ENCODE assay signal across 12 cellular contexts in genomic region chr17:81249233-81250040, GRCh38. TPM values are rescaled to one million over a fixed set of nuclear protein-coding genes. Genes with fewer than 3 reads are reported as not detected.
DNase-seq lines count a peak whose midpoint lies in the region; ATAC-seq, FAIRE-seq and TF ChIP-seq lines count a peak whose summit lies in the region.
"Had no signal": no experiment of that assay in that cellular context is flagged by ENCODE, and none has a peak within 500 bp of the region (broad histone marks: within the 10 kb centered on the region; RNA-seq: fewer than 3 reads in every experiment).

No MANE protein-coding gene starts in this region.

- DNase-seq in GM12891 (ENCODE audit: insufficient read length, low spot score), result no peak
- DNase-seq in NCI-H2196 treated with DMSO at 0.1 percent for 48 hours (lab: John Stamatoyannopoulos, UW; ENCODE audit: unreplicated experiment), result peak; percentile 14
- DNase-seq in foreskin keratinocyte, result no peak
- no peak for DNase-seq in osteocyte (ENCODE audit: extremely low spot score, unreplicated experiment)
- no peak for DNase-seq in activated gamma-delta T cell (lab: John Stamatoyannopoulos, UW)
- DNase-seq in naive thymus-derived CD8-positive, alpha-beta T cell, result no peak
- DNase-seq: activated CD8-positive, alpha-beta memory T cell treated with anti-CD3 and anti-CD28 coated beads, Interleukin-2, amount 50 U/mL, for 48 hours; SK-N-SH; transverse colon had no signal

- H3K27me3 ChIP-seq in foreskin keratinocyte, result no peaks in the 10 kb centered on the region
- H3K27me3 ChIP-seq: pancreas, transverse colon had no signal

- no peak overlapping the region for H3K27ac ChIP-seq in foreskin keratinocyte
- H3K27ac ChIP-seq: coronary artery, pancreas had no signal

- TF ChIP-seq POLR2A in GM12891 (IDR thresholded peaks at IDR 0.05; ENCODE audit: low read depth, low read length), result peak; percentile 53

- H3K27ac Mint-ChIP-seq in osteocyte (ENCODE audit: unreplicated experiment), result no peak overlapping the region
- H3K27ac Mint-ChIP-seq in naive thymus-derived CD8-positive, alpha-beta T cell, result peak overlapping the region in 1 of 10 donors; percentile 51
- H3K27ac Mint-ChIP-seq: WTC11 had no signal

- POLR2A ChIA-PET in naive thymus-derived CD8-positive, alpha-beta T cell (lab: Charles Lee), result interaction anchor here (1.3 to 3.1 kb wide), 2 partner anchors 11 to 262 kb away, joined by 3 to 10 read pairs; partner anchors contain the start of genes NDUFAF8 and TEPSIN

- no peaks in the 10 kb centered on the region for H3K9me3 Mint-ChIP-seq in osteocyte (ENCODE audit: unreplicated experiment)
- no peaks in the 10 kb centered on the region for H3K9me3 Mint-ChIP-seq in naive thymus-derived CD8-positive, alpha-beta T cell
- H3K9me3 Mint-ChIP-seq: WTC11 had no signal

- TF ChIP-seq CTCF in foreskin keratinocyte (conservative IDR thresholded peaks at IDR 0.05) (no peak), osteocyte (IDR thresholded peaks at IDR 0.05) (no peak)

- H3K36me3 Mint-ChIP-seq in osteocyte (ENCODE audit: unreplicated experiment), result peaks cover 10% of the 10 kb centered on the region
- H3K36me3 Mint-ChIP-seq in naive thymus-derived CD8-positive, alpha-beta T cell, result peaks cover 0 to 18% (median 4%) of the 10 kb centered on the region in 3 donors

- FAIRE-seq in GM12891 (lab: Jason Lieb, UNC), result peak; percentile 84
- FAIRE-seq: pancreas had no signal

- H3K4me3 Mint-ChIP-seq in osteocyte (ENCODE audit: unreplicated experiment), result no peak overlapping the region
- peak overlapping the region in 2 of 10 donors; percentile 30 to 34 for H3K4me3 Mint-ChIP-seq in naive thymus-derived CD8-positive, alpha-beta T cell
- H3K4me3 Mint-ChIP-seq: WTC11 had no signal

- no peaks in the 10 kb centered on the region for H3K4me1 ChIP-seq in foreskin keratinocyte
- H3K4me1 ChIP-seq: pancreas had no signal

- H3K27me3 Mint-ChIP-seq in osteocyte (ENCODE audit: unreplicated experiment), result no peaks in the 10 kb centered on the region
- no peaks in the 10 kb centered on the region for H3K27me3 Mint-ChIP-seq in naive thymus-derived CD8-positive, alpha-beta T cell

- ATAC-seq in foreskin keratinocyte, result peak; percentile 55
- ATAC-seq in naive thymus-derived CD8-positive, alpha-beta T cell, result no peak
- ATAC-seq: pancreas, WTC11 had no signal

- peaks cover 11% of the 10 kb centered on the region for H3K4me1 Mint-ChIP-seq in osteocyte (ENCODE audit: unreplicated experiment)
- H3K4me1 Mint-ChIP-seq in naive thymus-derived CD8-positive, alpha-beta T cell, result peaks cover 9 to 22% (median 17%) of the 10 kb centered on the region in 4 donors

TF ChIP-seq in GM12891, 5 proteins besides CTCF, POLR2A, EP300 and RAD21:
- TF ChIP-seq PAX5 (IDR thresholded peaks at IDR 0.05; ENCODE audit: insufficient read depth, low read length, severe bottlenecking) (no peak), POU2F2 (IDR thresholded peaks at IDR 0.05; ENCODE audit: low read depth, low read length) (0 out of 2 replicates have a peak, but pooled peaks have one; percentile 38), SPI1 (IDR thresholded peaks at IDR 0.05; ENCODE audit: low read depth, low read length) (no peak), TAF1 (IDR thresholded peaks at IDR 0.05; ENCODE audit: low read depth, low read length) (no peak), POLR2AphosphoS5 (IDR thresholded peaks at IDR 0.05; ENCODE audit: low read depth, low read length) (0 out of 2 replicates have a peak, but pooled peaks have one; percentile 24)

RNA-seq across cellular contexts. Expression of gene NDUFAF8, which starts 10.3 kb away (rescaled TPM):
- polyA plus RNA-seq in GM12891 (2012; ENCODE audit: low read depth, missing spikeins), result 159 TPM
- total RNA-seq in foreskin keratinocyte, result 144 and 194 TPM in 2 replicates
- polyA plus RNA-seq in foreskin keratinocyte, result 172 and 212 TPM in 2 replicates
- total RNA-seq in osteocyte, result 38.9 and 42.4 TPM in 2 replicates
- 10 to 100 TPM; 50.8 to 53.3 TPM for total RNA-seq in naive thymus-derived CD8-positive, alpha-beta T cell
- polyA plus RNA-seq in naive thymus-derived CD8-positive, alpha-beta T cell, result 100 to 1,000 TPM in 2 of 3 donors, 10 to 100 TPM in 1; 85.2 to 135 (median 107) TPM

RNA-seq across cellular contexts. Expression of gene TEPSIN, which starts 10.6 kb away (rescaled TPM):
- 15.7 TPM for polyA plus RNA-seq in GM12891 (2012; ENCODE audit: low read depth, missing spikeins)
- total RNA-seq in foreskin keratinocyte, result 14.4 and 16.7 TPM in 2 replicates
- polyA plus RNA-seq in foreskin keratinocyte, result 14.1 and 14.5 TPM in 2 replicates
- 39.2 and 42.3 TPM in 2 replicates for total RNA-seq in osteocyte
- 100 to 1,000 TPM; 122 to 136 TPM for total RNA-seq in naive thymus-derived CD8-positive, alpha-beta T cell
- 1 to 10 TPM; 2.7 to 2.8 (median 2.8) TPM for polyA plus RNA-seq in naive thymus-derived CD8-positive, alpha-beta T cell

RNA-seq across cellular contexts. Expression of gene CEP131, which starts 26.7 kb away (rescaled TPM):
- 10.6 TPM for polyA plus RNA-seq in GM12891 (2012; ENCODE audit: low read depth, missing spikeins)
- 10.9 and 12.1 TPM in 2 replicates for total RNA-seq in foreskin keratinocyte
- 10.8 and 13.2 TPM in 2 replicates for polyA plus RNA-seq in foreskin keratinocyte
- 12.2 and 13.8 TPM in 2 replicates for total RNA-seq in osteocyte
- 10 to 100 TPM; 10.3 to 12.0 TPM for total RNA-seq in naive thymus-derived CD8-positive, alpha-beta T cell
- 1 to 10 TPM; 1.1 to 4.4 (median 4.2) TPM for polyA plus RNA-seq in naive thymus-derived CD8-positive, alpha-beta T cell

RNA-seq across cellular contexts. Expression of gene SLC38A10, which starts 45.7 kb away (rescaled TPM):
- 30.0 TPM for polyA plus RNA-seq in GM12891 (2012; ENCODE audit: low read depth, missing spikeins)
- 36.6 and 41.3 TPM in 2 replicates for total RNA-seq in foreskin keratinocyte
- 35.3 and 38.3 TPM in 2 replicates for polyA plus RNA-seq in foreskin keratinocyte
- 120 TPM in 2 replicates for total RNA-seq in osteocyte
- total RNA-seq in naive thymus-derived CD8-positive, alpha-beta T cell, result 10 to 100 TPM; 59.3 to 60.9 TPM
- 10 to 100 TPM; 32.6 to 53.8 (median 39.7) TPM for polyA plus RNA-seq in naive thymus-derived CD8-positive, alpha-beta T cell
